8 cellular contexts compared by ENCODE assay signal in genomic region chr3:50336452-50337174, GRCh38. TPM values are rescaled to one million over a fixed set of nuclear protein-coding genes. Genes with fewer than 3 reads are reported as not detected.
DNase-seq lines count a peak whose midpoint lies in the region; ATAC-seq, FAIRE-seq and TF ChIP-seq lines count a peak whose summit lies in the region.

No MANE protein-coding gene starts in this region.

- no peak for TF ChIP-seq POLR2A in endothelial cell of umbilical vein (IDR thresholded peaks at IDR 0.05; ENCODE audit: low read depth, low read length)

- H3K27me3 ChIP-seq in endothelial cell of umbilical vein (ENCODE audit: control insufficient read depth in 2 of 2, insufficient read depth in 2 of 2, low read length in 2 of 2) (no peaks in the 10 kb centered on the region), neuronal stem cell (ENCODE audit: control insufficient read depth in 3 of 3, insufficient read depth in 3 of 3, low read depth in 1 of 3, low read length in 3 of 3) (peaks cover 15 to 32% (median 26%) of the 10 kb centered on the region in 3 experiments)

- no peak for TF ChIP-seq CTCF in endothelial cell of umbilical vein (IDR thresholded peaks at IDR 0.05; ENCODE audit: extremely low read depth in 1 of 2, insufficient read depth in 1 of 2, low read depth in 1 of 2, low read length in 2 of 2)

- peak overlapping the region; percentile 89 for H3K23ac ChIP-seq in neuronal stem cell (ENCODE audit: low read depth, low read length, poor library complexity)

- peak overlapping the region; percentile 91 for H2BK12ac ChIP-seq in neuronal stem cell (ENCODE audit: low read length)

- POLR2A ChIA-PET in endothelial cell of umbilical vein (lab: Charles Lee), result interaction anchor here (0.5 to 6.1 kb wide), 5 partner anchors 9 to 207 kb away, joined by 3 to 38 read pairs (median 7); partner anchors contain the start of genes HYAL2, HYAL3, NAA80 and TUSC2

- H3K14ac ChIP-seq in neuronal stem cell (ENCODE audit: low read length), result no peak overlapping the region

- peak; percentile 69 for DNase-seq in activated CD4-positive, alpha-beta T cell treated with anti-CD3 and anti-CD28 coated beads for 48 hours
- no peak for DNase-seq in activated CD4-positive, alpha-beta T cell treated with anti-CD3 and anti-CD28 coated beads for 4 hours
- DNase-seq in RKO (ENCODE audit: low spot score) (peak; percentile 62), endothelial cell of umbilical vein (ENCODE audit: low read depth, low spot score) (peak; percentile 37), neuronal stem cell (ENCODE audit: low spot score) (no peak), NCI-H446 treated with DMSO at 0.1 percent for 48 hours (lab: John Stamatoyannopoulos, UW) (no peak), midbrain (lab: John Stamatoyannopoulos, UW) (no peak)

- H2BK15ac ChIP-seq in neuronal stem cell (ENCODE audit: low read length), result peak overlapping the region; percentile 72

- WGBS in neuronal stem cell (ENCODE audit: extremely low coverage in 2 of 2, insufficient read length in 2 of 2, insufficient replicate concordance in 1 of 2), 2 donors, result no CpG with 5 or more reads among the region's 31 CpGs

- H3K9ac ChIP-seq in endothelial cell of umbilical vein (replicated peaks; ENCODE audit: extremely low read depth, insufficient read depth, low read length) (peak overlapping the region; percentile 92), neuronal stem cell (ENCODE audit: low read depth, low read length, poor library complexity) (peak overlapping the region; percentile 98)

- H3K27ac ChIP-seq in endothelial cell of umbilical vein (ENCODE audit: insufficient read depth, low read depth, low read length), result peak overlapping the region; percentile 95
- peak overlapping the region; percentile 92 for H3K27ac ChIP-seq in neuronal stem cell (replicated peaks; ENCODE audit: low read length)

- H4K91ac ChIP-seq in neuronal stem cell (ENCODE audit: low read depth, low read length, poor library complexity), result no peak overlapping the region

- dilution Hi-C loops in endothelial cell of umbilical vein (cut with MboI; ENCODE audit: extremely low pct_ligation_motif_present, low sequenced_read_pairs), result no loop called here

- peak overlapping the region; percentile 99 for H3K18ac ChIP-seq in neuronal stem cell (ENCODE audit: low read length)

- H3K4me2 ChIP-seq in endothelial cell of umbilical vein (ENCODE audit: insufficient read depth, low read length) (peak overlapping the region; percentile 93), neuronal stem cell (ENCODE audit: insufficient read depth, low read length, poor library complexity, severe bottlenecking) (peak overlapping the region; percentile 92)

- H2AFZ ChIP-seq in endothelial cell of umbilical vein (ENCODE audit: low read depth, low read length) (no peak overlapping the region), neuronal stem cell (ENCODE audit: low read length) (peak overlapping the region; percentile 94)

- peak overlapping the region; percentile 89 for H2AK5ac ChIP-seq in neuronal stem cell (ENCODE audit: low read depth, low read length)

- H3K9me1 ChIP-seq in endothelial cell of umbilical vein (replicated peaks; ENCODE audit: control insufficient read depth, extremely low read depth, insufficient read depth, low read length), result no peaks in the 10 kb centered on the region

- no peaks in the 10 kb centered on the region for H3K9me3 ChIP-seq in endothelial cell of umbilical vein (replicated peaks; ENCODE audit: control insufficient read depth, insufficient read depth, low read length)
- H3K9me3 ChIP-seq in neuronal stem cell (replicated peaks in 1 of 2; ENCODE audit: control insufficient read depth in 2 of 2, insufficient read depth in 1 of 2, low read depth in 1 of 2, low read length in 2 of 2), result peaks cover 2 to 6% of the 10 kb centered on the region in 2 donors

- H3K4me3 ChIP-seq in endothelial cell of umbilical vein (replicated peaks in 1 of 3; ENCODE audit: insufficient read depth in 1 of 3, low read depth in 1 of 3, low read length in 3 of 3), result peak overlapping the region; percentile 85 to 93 (median 90)
- H3K4me3 ChIP-seq in neuronal stem cell (ENCODE audit: low read length in 2 of 2), result peak overlapping the region; percentile 61 to 95

- H3K4me1 ChIP-seq in endothelial cell of umbilical vein (ENCODE audit: control insufficient read depth, extremely low read depth, insufficient read depth, low read length), result peaks cover 43% of the 10 kb centered on the region
- peaks cover 13 to 14% of the 10 kb centered on the region in 2 donors for H3K4me1 ChIP-seq in neuronal stem cell (ENCODE audit: control insufficient read depth in 2 of 2, insufficient read depth in 1 of 2, low read depth in 1 of 2, low read length in 2 of 2)

- H4K8ac ChIP-seq in neuronal stem cell (ENCODE audit: low read depth, low read length), result no peak overlapping the region

- peak; percentile 36 for ATAC-seq in HG02763 (IDR thresholded peaks at IDR 0.05; ENCODE audit: unreplicated experiment)

- no peaks in the 10 kb centered on the region for H4K20me1 ChIP-seq in endothelial cell of umbilical vein (replicated peaks; ENCODE audit: control insufficient read depth, extremely low read depth, insufficient read depth, low read length)

- H3K36me3 ChIP-seq in endothelial cell of umbilical vein (ENCODE audit: control insufficient read depth in 2 of 2, extremely low read depth in 1 of 2, insufficient read depth in 2 of 2, low read length in 2 of 2) (peaks cover under 1 to 5% of the 10 kb centered on the region in 2 experiments), neuronal stem cell (replicated peaks in 1 of 2; ENCODE audit: control insufficient read depth in 2 of 2, insufficient read depth in 2 of 2, low read length in 2 of 2) (peaks cover 13 to 37% of the 10 kb centered on the region in 2 donors)

- intact Hi-C loops in endothelial cell of umbilical vein (cut with micrococcal nuclease), result loop anchor here (1.0 kb wide), 2 partner anchors 8 to 37 kb away; partner anchors contain the start of genes HYAL3, NAA80 and TUSC2

- H2BK5ac ChIP-seq in neuronal stem cell (ENCODE audit: low read length), result peak overlapping the region; percentile 93

- FAIRE-seq in endothelial cell of umbilical vein (lab: Jason Lieb, UNC), result peak; percentile 26

- H2BK120ac ChIP-seq in neuronal stem cell (ENCODE audit: low read depth, low read length), result no peak overlapping the region

- TSS peak; percentile 63 for BruUV-seq in endothelial cell of umbilical vein (replicated peaks; lab: Mats Ljungman, UMichigan)

- CTCF ChIA-PET in endothelial cell of umbilical vein (lab: Charles Lee), result interaction anchor here (0.9 to 5.0 kb wide), 10 partner anchors 9 to 275 kb away, joined by 3 to 66 read pairs (median 8); partner anchors contain the start of genes CISH, CYB561D2, HYAL2 and HYAL3

- peak overlapping the region; percentile 30 for H3K4ac ChIP-seq in neuronal stem cell (ENCODE audit: low read length)

- H3K79me2 ChIP-seq in endothelial cell of umbilical vein (ENCODE audit: control insufficient read depth, insufficient read depth, low read length), result peaks cover 54% of the 10 kb centered on the region

- peaks cover 10% of the 10 kb centered on the region for H3K79me1 ChIP-seq in neuronal stem cell (ENCODE audit: low read depth, low read length)

RNA-seq across cellular contexts. Expression of gene RASSF1, which starts 4.0 kb away (rescaled TPM):
- total RNA-seq in endothelial cell of umbilical vein, result 27.0 and 31.9 TPM in 2 replicates
- 52.2 and 59.7 TPM in 2 replicates for polyA plus RNA-seq in endothelial cell of umbilical vein
- 48.7 and 57.4 TPM in 2 replicates for polyA plus RNA-seq in endothelial cell of umbilical vein (2011; cell fraction: cytosol; rRNA removed)
- polyA plus RNA-seq in endothelial cell of umbilical vein (2011; cell fraction: nucleus; rRNA removed), result 46.5 and 64.6 TPM in 2 replicates
- 17.7 and 24.5 TPM in 2 replicates for polyA plus RNA-seq in endothelial cell of umbilical vein (2012)
- polyA minus RNA-seq in endothelial cell of umbilical vein, result 14.7 and 20.1 TPM in 2 replicates
- polyA minus RNA-seq in endothelial cell of umbilical vein (2011; cell fraction: cytosol; rRNA and poly(A)+ RNA removed), result 22.3 TPM
- polyA minus RNA-seq in endothelial cell of umbilical vein (2011; cell fraction: nucleus; rRNA and poly(A)+ RNA removed), result 18.0 and 21.2 TPM in 2 replicates
- polyA plus RNA-seq in neuronal stem cell (2013, experiment 1 of 2), result 8.5 TPM
- 8.5 TPM for polyA plus RNA-seq in neuronal stem cell (2013, experiment 2 of 2)

RNA-seq across cellular contexts. Expression of gene TUSC2, which starts 8.6 kb away (rescaled TPM):
- total RNA-seq in endothelial cell of umbilical vein, result 30.0 and 31.0 TPM in 2 replicates
- polyA plus RNA-seq in endothelial cell of umbilical vein, result 84.8 and 89.0 TPM in 2 replicates
- polyA plus RNA-seq in endothelial cell of umbilical vein (2011; cell fraction: cytosol; rRNA removed), result 42.4 and 49.4 TPM in 2 replicates
- 22.3 and 23.0 TPM in 2 replicates for polyA plus RNA-seq in endothelial cell of umbilical vein (2011; cell fraction: nucleus; rRNA removed)
- 32.4 and 32.5 TPM in 2 replicates for polyA plus RNA-seq in endothelial cell of umbilical vein (2012)
- polyA minus RNA-seq in endothelial cell of umbilical vein, result 30.9 and 33.5 TPM in 2 replicates
- 10.3 TPM for polyA minus RNA-seq in endothelial cell of umbilical vein (2011; cell fraction: cytosol; rRNA and poly(A)+ RNA removed)
- 8.5 and 9.1 TPM in 2 replicates for polyA minus RNA-seq in endothelial cell of umbilical vein (2011; cell fraction: nucleus; rRNA and poly(A)+ RNA removed)
- 28.3 TPM for polyA plus RNA-seq in neuronal stem cell (2013, experiment 1 of 2)
- polyA plus RNA-seq in neuronal stem cell (2013, experiment 2 of 2), result 27.7 TPM

RNA-seq across cellular contexts. Expression of gene ZMYND10, which starts 8.9 kb away (rescaled TPM):
- 0.38 and 0.51 TPM in 2 replicates for total RNA-seq in endothelial cell of umbilical vein
- 0.25 and 0.33 TPM in 2 replicates for polyA plus RNA-seq in endothelial cell of umbilical vein
- 0.18 and 0.25 TPM in 2 replicates for polyA plus RNA-seq in endothelial cell of umbilical vein (2011; cell fraction: cytosol; rRNA removed)
- 0.49 and 0.75 TPM in 2 replicates for polyA plus RNA-seq in endothelial cell of umbilical vein (2011; cell fraction: nucleus; rRNA removed)
- 0.12 TPM in 1 of 2 replicates, not detected in the other for polyA plus RNA-seq in endothelial cell of umbilical vein (2012)
- polyA minus RNA-seq in endothelial cell of umbilical vein, result not detected in 2 replicates
- polyA minus RNA-seq in endothelial cell of umbilical vein (2011; cell fraction: cytosol; rRNA and poly(A)+ RNA removed), result not detected
- polyA minus RNA-seq in endothelial cell of umbilical vein (2011; cell fraction: nucleus; rRNA and poly(A)+ RNA removed), result 0.19 and 0.48 TPM in 2 replicates
- 2.0 TPM for polyA plus RNA-seq in neuronal stem cell (2013, experiment 1 of 2)
- 1.6 TPM for polyA plus RNA-seq in neuronal stem cell (2013, experiment 2 of 2)

RNA-seq across cellular contexts. Expression of gene NPRL2, which starts 14.0 kb away (rescaled TPM):
- 13.4 and 14.5 TPM in 2 replicates for total RNA-seq in endothelial cell of umbilical vein
- 30.6 and 33.5 TPM in 2 replicates for polyA plus RNA-seq in endothelial cell of umbilical vein
- polyA plus RNA-seq in endothelial cell of umbilical vein (2011; cell fraction: cytosol; rRNA removed), result 24.0 and 27.3 TPM in 2 replicates
- polyA plus RNA-seq in endothelial cell of umbilical vein (2011; cell fraction: nucleus; rRNA removed), result 58.0 and 76.5 TPM in 2 replicates
- 16.5 and 17.1 TPM in 2 replicates for polyA plus RNA-seq in endothelial cell of umbilical vein (2012)
- polyA minus RNA-seq in endothelial cell of umbilical vein, result 24.1 and 26.4 TPM in 2 replicates
- polyA minus RNA-seq in endothelial cell of umbilical vein (2011; cell fraction: cytosol; rRNA and poly(A)+ RNA removed), result 8.7 TPM
- 10.7 and 13.7 TPM in 2 replicates for polyA minus RNA-seq in endothelial cell of umbilical vein (2011; cell fraction: nucleus; rRNA and poly(A)+ RNA removed)
- 19.4 TPM for polyA plus RNA-seq in neuronal stem cell (2013, experiment 1 of 2)
- polyA plus RNA-seq in neuronal stem cell (2013, experiment 2 of 2), result 17.4 TPM

RNA-seq across cellular contexts. Expression of gene CYB561D2, which starts 14.0 kb away (rescaled TPM):
- total RNA-seq in endothelial cell of umbilical vein, result 13.6 and 16.3 TPM in 2 replicates
- 46.0 and 55.8 TPM in 2 replicates for polyA plus RNA-seq in endothelial cell of umbilical vein
- 24.4 and 27.2 TPM in 2 replicates for polyA plus RNA-seq in endothelial cell of umbilical vein (2011; cell fraction: cytosol; rRNA removed)
- polyA plus RNA-seq in endothelial cell of umbilical vein (2011; cell fraction: nucleus; rRNA removed), result 22.0 and 22.2 TPM in 2 replicates
- polyA plus RNA-seq in endothelial cell of umbilical vein (2012), result 12.0 and 17.1 TPM in 2 replicates
- polyA minus RNA-seq in endothelial cell of umbilical vein, result 20.8 TPM in 2 replicates
- 11.3 TPM for polyA minus RNA-seq in endothelial cell of umbilical vein (2011; cell fraction: cytosol; rRNA and poly(A)+ RNA removed)
- polyA minus RNA-seq in endothelial cell of umbilical vein (2011; cell fraction: nucleus; rRNA and poly(A)+ RNA removed), result 6.3 and 8.8 TPM in 2 replicates
- 6.9 TPM for polyA plus RNA-seq in neuronal stem cell (2013, experiment 1 of 2)
- polyA plus RNA-seq in neuronal stem cell (2013, experiment 2 of 2), result 7.1 TPM

Comparison
In these comparisons a context has a peak if more than half of its experiments do, and no peak if none do; other contexts are left out.
1. DNase-seq: peak in activated CD4-positive, alpha-beta T cell treated with anti-CD3 and anti-CD28 coated beads for 48 hours (single experiment), RKO (single experiment) and endothelial cell of umbilical vein (single experiment); none in activated CD4-positive, alpha-beta T cell treated with anti-CD3 and anti-CD28 coated beads for 4 hours (0 of 2), neuronal stem cell (single experiment), NCI-H446 treated with DMSO at 0.1 percent for 48 hours (single experiment) and midbrain (single experiment).